In the genomic region with DNA sequence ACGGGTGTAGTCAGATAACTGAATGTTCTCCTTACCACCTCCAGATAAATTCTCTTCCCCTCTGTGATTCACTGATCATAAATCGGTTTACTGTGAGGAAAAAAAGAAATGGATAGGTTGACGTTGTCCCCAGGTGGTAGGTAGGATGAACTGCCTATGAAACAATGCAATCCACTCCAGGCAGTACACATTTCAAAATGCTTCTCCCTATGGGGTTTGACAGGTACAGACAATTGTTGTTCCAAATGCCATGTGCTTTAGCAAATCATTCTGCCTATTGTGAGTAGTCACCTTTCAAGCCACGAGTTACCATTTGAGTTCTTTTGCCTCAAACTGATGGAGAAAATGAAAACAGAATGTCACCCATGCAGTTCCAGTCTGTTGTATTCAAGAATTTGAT, we compare ENCODE assay signal across 1 cellular context.
TF ChIP-seq lines count a peak whose summit lies in the region.

No MANE protein-coding gene starts in this region.

TF ChIP-seq in GM12878, 131 proteins besides CTCF, POLR2A, EP300 and RAD21:
- TF ChIP-seq, protein P1, sequence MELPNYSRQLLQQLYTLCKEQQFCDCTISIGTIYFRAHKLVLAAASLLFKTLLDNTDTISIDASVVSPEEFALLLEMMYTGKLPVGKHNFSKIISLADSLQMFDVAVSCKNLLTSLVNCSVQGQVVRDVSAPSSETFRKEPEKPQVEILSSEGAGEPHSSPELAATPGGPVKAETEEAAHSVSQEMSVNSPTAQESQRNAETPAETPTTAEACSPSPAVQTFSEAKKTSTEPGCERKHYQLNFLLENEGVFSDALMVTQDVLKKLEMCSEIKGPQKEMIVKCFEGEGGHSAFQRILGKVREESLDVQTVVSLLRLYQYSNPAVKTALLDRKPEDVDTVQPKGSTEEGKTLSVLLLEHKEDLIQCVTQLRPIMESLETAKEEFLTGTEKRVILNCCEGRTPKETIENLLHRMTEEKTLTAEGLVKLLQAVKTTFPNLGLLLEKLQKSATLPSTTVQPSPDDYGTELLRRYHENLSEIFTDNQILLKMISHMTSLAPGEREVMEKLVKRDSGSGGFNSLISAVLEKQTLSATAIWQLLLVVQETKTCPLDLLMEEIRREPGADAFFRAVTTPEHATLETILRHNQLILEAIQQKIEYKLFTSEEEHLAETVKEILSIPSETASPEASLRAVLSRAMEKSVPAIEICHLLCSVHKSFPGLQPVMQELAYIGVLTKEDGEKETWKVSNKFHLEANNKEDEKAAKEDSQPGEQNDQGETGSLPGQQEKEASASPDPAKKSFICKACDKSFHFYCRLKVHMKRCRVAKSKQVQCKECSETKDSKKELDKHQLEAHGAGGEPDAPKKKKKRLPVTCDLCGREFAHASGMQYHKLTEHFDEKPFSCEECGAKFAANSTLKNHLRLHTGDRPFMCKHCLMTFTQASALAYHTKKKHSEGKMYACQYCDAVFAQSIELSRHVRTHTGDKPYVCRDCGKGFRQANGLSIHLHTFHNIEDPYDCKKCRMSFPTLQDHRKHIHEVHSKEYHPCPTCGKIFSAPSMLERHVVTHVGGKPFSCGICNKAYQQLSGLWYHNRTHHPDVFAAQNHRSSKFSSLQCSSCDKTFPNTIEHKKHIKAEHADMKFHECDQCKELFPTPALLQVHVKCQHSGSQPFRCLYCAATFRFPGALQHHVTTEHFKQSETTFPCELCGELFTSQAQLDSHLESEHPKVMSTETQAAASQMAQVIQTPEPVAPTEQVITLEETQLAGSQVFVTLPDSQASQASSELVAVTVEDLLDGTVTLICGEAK (IDR thresholded peaks at IDR 0.05; ENCODE audit: borderline replicate concordance): no peak
- TF ChIP-seq SMC3 (IDR thresholded peaks at IDR 0.05; ENCODE audit: borderline replicate concordance, low read length): peak; percentile 56; the same call in 1 of the 2 replicates
- no peak for TF ChIP-seq TARDBP (IDR thresholded peaks at IDR 0.05; ENCODE audit: borderline replicate concordance)
- no peak for TF ChIP-seq NFXL1 (IDR thresholded peaks at IDR 0.05; ENCODE audit: borderline replicate concordance)
- TF ChIP-seq SRF (IDR thresholded peaks at IDR 0.05; ENCODE audit: low read depth in 2 of 2, low read length in 2 of 2): no peak
- no peak for TF ChIP-seq TCF3 (IDR thresholded peaks at IDR 0.05; ENCODE audit: borderline replicate concordance, insufficient read depth, low read depth, low read length)
- TF ChIP-seq NR2C1 (IDR thresholded peaks at IDR 0.05): no peak
